In the genomic region with DNA sequence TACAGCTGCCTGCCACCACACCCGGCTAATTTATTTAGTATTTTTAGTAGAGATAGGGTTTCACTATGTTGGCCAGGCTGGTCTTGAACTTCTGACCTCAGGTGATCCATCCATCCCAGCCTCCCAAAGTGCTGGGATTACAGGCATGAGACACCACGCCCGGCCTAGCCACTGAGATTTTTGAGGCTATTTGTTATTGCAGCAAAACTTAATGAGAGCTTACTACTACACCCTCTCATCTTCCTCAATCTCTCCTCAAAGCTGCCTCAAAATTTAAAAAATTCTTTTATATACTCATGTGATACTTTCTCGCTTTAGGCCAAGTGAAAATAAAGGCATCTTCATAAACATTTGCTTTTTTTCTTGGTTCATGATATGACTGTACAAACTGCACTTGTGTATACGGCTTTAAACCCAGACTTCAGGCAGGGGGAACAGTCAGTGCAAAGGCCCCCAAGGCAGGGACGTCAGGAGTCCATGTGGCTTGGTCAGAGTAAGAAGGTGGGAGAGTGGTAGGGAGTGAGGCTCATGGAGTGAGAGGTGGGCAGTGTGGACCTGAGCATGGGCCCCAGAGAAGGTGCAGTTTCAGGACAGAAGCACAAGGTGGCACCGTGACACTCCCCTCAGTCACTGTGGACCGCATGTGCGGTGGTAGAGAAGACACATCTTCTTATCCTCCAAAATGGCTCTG, we compare ENCODE assay signal across 9 cellular contexts. TPM values are rescaled to one million over a fixed set of nuclear protein-coding genes. Genes with fewer than 3 reads are reported as not detected.
DNase-seq lines count a peak whose midpoint lies in the region; ATAC-seq and TF ChIP-seq lines count a peak whose summit lies in the region.
"Had no signal": no experiment of that assay in that cellular context is flagged by ENCODE, and none has a peak within 500 bp of the region (broad histone marks: within the 10 kb centered on the region; RNA-seq: fewer than 3 reads in every experiment).

No MANE protein-coding gene starts in this region.

- no peaks in the 10 kb centered on the region for H3K27me3 Mint-ChIP-seq in CD8-positive, alpha-beta T cell (ENCODE audit: low read depth)
- peaks cover 0 to 18% (median 0%) of the 10 kb centered on the region in 5 donors for H3K27me3 Mint-ChIP-seq in naive thymus-derived CD4-positive, alpha-beta T cell

- peaks cover 26% of the 10 kb centered on the region for H3K4me1 Mint-ChIP-seq in CD8-positive, alpha-beta T cell (ENCODE audit: low read depth)
- peaks cover 10 to 30% (median 19%) of the 10 kb centered on the region in 7 donors for H3K4me1 Mint-ChIP-seq in naive thymus-derived CD4-positive, alpha-beta T cell

- H3K36me3 Mint-ChIP-seq in CD8-positive, alpha-beta T cell = no peaks in the 10 kb centered on the region
- no peaks in the 10 kb centered on the region for H3K36me3 Mint-ChIP-seq in naive thymus-derived CD4-positive, alpha-beta T cell

- no peaks in the 10 kb centered on the region for H3K36me3 ChIP-seq in CD8-positive, alpha-beta T cell (ENCODE audit: insufficient read depth, low read length)
- no peaks in the 10 kb centered on the region for H3K36me3 ChIP-seq in naive thymus-derived CD4-positive, alpha-beta T cell (ENCODE audit: control insufficient read depth in 2 of 3, insufficient read depth in 3 of 3, low read length in 3 of 3)

- CTCF ChIA-PET in CD8-positive, alpha-beta T cell (lab: Charles Lee) = interaction anchor here (0.6 to 9.4 kb wide), 44 partner anchors 9 to 891 kb away, joined by 3 to 310 read pairs (median 5); no protein-coding TSS in a partner anchor
- CTCF ChIA-PET in naive thymus-derived CD4-positive, alpha-beta T cell (lab: Charles Lee) = interaction anchor here (1.0 to 6.8 kb wide), 14 partner anchors 16 to 290 kb away, joined by 3 to 108 read pairs (median 6); partner anchors contain the start of gene SYPL1

- H3K4me1 ChIP-seq in CD8-positive, alpha-beta T cell (ENCODE audit: insufficient read depth, low read length) = peaks cover 19% of the 10 kb centered on the region
- H3K4me1 ChIP-seq in naive thymus-derived CD4-positive, alpha-beta T cell (ENCODE audit: control insufficient read depth in 2 of 2, insufficient read depth in 2 of 2, low read length in 2 of 2) = peaks cover 0 to 12% of the 10 kb centered on the region in 2 donors

- H3K9me3 Mint-ChIP-seq in CD8-positive, alpha-beta T cell = no peaks in the 10 kb centered on the region
- H3K9me3 Mint-ChIP-seq in naive thymus-derived CD4-positive, alpha-beta T cell = no peaks in the 10 kb centered on the region

- peak; percentile 79 for TF ChIP-seq CTCF in CD8-positive, alpha-beta T cell (IDR thresholded peaks at IDR 0.05)

- H3K27ac ChIP-seq in CD8-positive, alpha-beta T cell (ENCODE audit: low read depth, low read length) = no peak overlapping the region
- no peak overlapping the region for H3K27ac ChIP-seq in naive thymus-derived CD4-positive, alpha-beta T cell (ENCODE audit: low read depth, low read length)
- H3K27ac ChIP-seq: SK-N-MC had no signal

- H3K27me3 ChIP-seq in CD8-positive, alpha-beta T cell (ENCODE audit: insufficient read depth, low read length) = no peaks in the 10 kb centered on the region
- no peaks in the 10 kb centered on the region for H3K27me3 ChIP-seq in naive thymus-derived CD4-positive, alpha-beta T cell (ENCODE audit: control insufficient read depth in 2 of 2, insufficient read depth in 2 of 2, low read length in 2 of 2)

- peak; percentile 32 to 83 (median 70) for DNase-seq in CD8-positive, alpha-beta T cell
- DNase-seq in HPDE6-E6E7 (ENCODE audit: extremely low spot score) (peak; percentile 71), NOMO-1 treated with DMSO at 0.1 percent for 48 hours (lab: John Stamatoyannopoulos, UW; ENCODE audit: unreplicated experiment) (peak; percentile 29), epidermal melanocyte (ENCODE audit: insufficient read length, low spot score) (peak; percentile 74)
- DNase-seq in activated CD8-positive, alpha-beta memory T cell treated with anti-CD3 and anti-CD28 coated beads, Interleukin-2, amount 50 U/mL, for 4 hours = peak; percentile 68
- DNase-seq in naive thymus-derived CD4-positive, alpha-beta T cell = peak; percentile 42 to 76 (median 68)
- DNase-seq in stimulated activated naive CD4-positive, alpha-beta T cell (lab: John Stamatoyannopoulos, UW) = peak; percentile 37 to 72 (median 54)

- no peaks in the 10 kb centered on the region for H3K9me3 ChIP-seq in CD8-positive, alpha-beta T cell (ENCODE audit: low read length)
- H3K9me3 ChIP-seq in naive thymus-derived CD4-positive, alpha-beta T cell (ENCODE audit: control insufficient read depth in 2 of 3, low read length in 3 of 3) = no peaks in the 10 kb centered on the region

- no peak overlapping the region for H3K4me3 Mint-ChIP-seq in CD8-positive, alpha-beta T cell
- H3K4me3 Mint-ChIP-seq in naive thymus-derived CD4-positive, alpha-beta T cell = peak overlapping the region in 3 of 10 donors; percentile 38 to 66 (median 49)

- POLR2A ChIA-PET in CD8-positive, alpha-beta T cell (lab: Charles Lee) = interaction anchor here (1.0 to 2.7 kb wide), 4 partner anchors 14 to 102 kb away, joined by 3 to 12 read pairs (median 5); no protein-coding TSS in a partner anchor
- POLR2A ChIA-PET in naive thymus-derived CD4-positive, alpha-beta T cell (lab: Charles Lee) = interaction anchor here (3.9 kb wide), 1 partner anchor 97 kb away, joined by 21 read pairs; no protein-coding TSS in a partner anchor

- H3K27ac Mint-ChIP-seq in CD8-positive, alpha-beta T cell = no peak overlapping the region
- H3K27ac Mint-ChIP-seq in naive thymus-derived CD4-positive, alpha-beta T cell = peak overlapping the region in 5 of 9 donors; percentile 6 to 56 (median 28)

- ATAC-seq in CD8-positive, alpha-beta T cell = peak; percentile 99
- peak; percentile 38 for ATAC-seq in GM19452 (IDR thresholded peaks at IDR 0.05; ENCODE audit: unreplicated experiment)
- ATAC-seq in naive thymus-derived CD4-positive, alpha-beta T cell = peak; percentile 97

- intact Hi-C loops in CD8-positive, alpha-beta T cell (cut with DNase I, micrococcal nuclease) = loop anchor here (1.0 to 5.0 kb wide), 9 partner anchors 15 to 411 kb away; partner anchors contain the start of gene SYPL1 (in 1 of the 2)
- intact Hi-C loops in naive thymus-derived CD4-positive, alpha-beta T cell (cut with micrococcal nuclease) = loop anchor here (1.0 kb wide), 6 partner anchors 15 to 110 kb away; partner anchors contain the start of gene SYPL1 (in 2 of the 2)

- H3K4me3 ChIP-seq in CD8-positive, alpha-beta T cell (ENCODE audit: low read depth, low read length) = no peak overlapping the region
- H3K4me3 ChIP-seq in naive thymus-derived CD4-positive, alpha-beta T cell (ENCODE audit: low read length) = no peak overlapping the region
- H3K4me3 ChIP-seq: SK-N-MC had no signal

RNA-seq across cellular contexts. Expression of gene SYPL1, which starts 55.5 kb away (rescaled TPM):
- 10 to 100 TPM; 50.0 to 51.2 TPM for total RNA-seq in CD8-positive, alpha-beta T cell
- total RNA-seq in naive thymus-derived CD4-positive, alpha-beta T cell = 10 to 100 TPM; 37.5 to 54.0 (median 46.6) TPM
- 100 to 1,000 TPM in 1 of 2 donors, 10 to 100 TPM in 1; 80.6 to 106 TPM for polyA plus RNA-seq in naive thymus-derived CD4-positive, alpha-beta T cell

Comparison
In these comparisons a context has a peak if more than half of its experiments do, and no peak if none do; other contexts are left out.
1. ATAC-seq: peak in every context shown above with its lines; median percentile 99 in CD8-positive, alpha-beta T cell; 97 in naive thymus-derived CD4-positive, alpha-beta T cell; 38 in GM19452.